18 cellular contexts compared by ENCODE assay signal in genomic region chr3:39849992-39850706, GRCh38. TPM values are rescaled to one million over a fixed set of nuclear protein-coding genes. Genes with fewer than 3 reads are reported as not detected.
DNase-seq lines count a peak whose midpoint lies in the region; ATAC-seq, FAIRE-seq and TF ChIP-seq lines count a peak whose summit lies in the region.
"Had no signal": no experiment of that assay in that cellular context is flagged by ENCODE, and none has a peak within 500 bp of the region (broad histone marks: within the 10 kb centered on the region; RNA-seq: fewer than 3 reads in every experiment).

No MANE protein-coding gene starts in this region.

- no peak for FAIRE-seq in D721Med (lab: Jason Lieb, UNC)

- H3F3A ChIP-seq in Loucy (ENCODE audit: low read depth), result no peaks in the 10 kb centered on the region

- H3K4me3 ChIP-seq in Loucy (ENCODE audit: low read length, poor library complexity, severe bottlenecking), result no peak overlapping the region
- H3K4me3 ChIP-seq in Peyer's patch, result no peak overlapping the region
- H3K4me3 ChIP-seq: gastrocnemius medialis, skin epidermis had no signal

- H3K9me3 ChIP-seq in Loucy (ENCODE audit: insufficient read depth, low read depth, low read length) (no peaks in the 10 kb centered on the region), Peyer's patch (no peaks in the 10 kb centered on the region)
- H3K9me3 ChIP-seq: gastrocnemius medialis had no signal

- H3K9ac ChIP-seq in Loucy (ENCODE audit: low read depth, low read length, poor library complexity, severe bottlenecking), result no peak overlapping the region

- TF ChIP-seq POLR2A in Peyer's patch (IDR thresholded peaks at IDR 0.05), result no peak

- no peak for TF ChIP-seq CTCF in Loucy (conservative IDR thresholded peaks at IDR 0.05; ENCODE audit: low read length)
- no peak for TF ChIP-seq CTCF in D721Med (IDR thresholded peaks at IDR 0.05; ENCODE audit: insufficient read depth, missing control alignments)
- TF ChIP-seq CTCF in Peyer's patch (IDR thresholded peaks at IDR 0.05), result no peak

- no peaks in the 10 kb centered on the region for H3K79me2 ChIP-seq in Loucy (ENCODE audit: insufficient read depth, low read length)

- H3K9me2 ChIP-seq in Loucy (replicated peaks; ENCODE audit: low read depth, low read length), result no peaks in the 10 kb centered on the region

- peak overlapping the region in 1 of 4 donors; percentile 17 for H3K27ac ChIP-seq in Peyer's patch
- H3K27ac ChIP-seq: gastrocnemius medialis, skin epidermis had no signal

- no peaks in the 10 kb centered on the region for H4K20me1 ChIP-seq in Loucy (ENCODE audit: insufficient read depth, low read length, poor library complexity, severe bottlenecking)

- DNase-seq in NCI-H69 (lab: John Stamatoyannopoulos, UW), result peak; percentile 87
- no peak for DNase-seq in left lobe of liver (ENCODE audit: low spot score)
- no peak for DNase-seq in D721Med (ENCODE audit: insufficient read length, low spot score)
- no peak for DNase-seq in activated CD8-positive, alpha-beta memory T cell treated with anti-CD3 and anti-CD28 coated beads, Interleukin-2, amount 50 U/mL, for 4 hours
- no peak for DNase-seq in Peyer's patch
- DNase-seq: activated CD4-positive, alpha-beta memory T cell treated with anti-CD3 and anti-CD28 coated beads for 36 hours; activated gamma-delta T cell treated with Interleukin-2 at 50 U/mL for 16 hours; CD4-positive, alpha-beta memory T cell; effector memory CD8-positive, alpha-beta T cell; gastrocnemius medialis; H7; IMR-90; natural killer cell; T-cell had no signal

- no peaks in the 10 kb centered on the region for H3K36me3 ChIP-seq in Loucy (ENCODE audit: insufficient read depth, low read length)
- H3K36me3 ChIP-seq in Peyer's patch, result no peaks in the 10 kb centered on the region
- H3K36me3 ChIP-seq: gastrocnemius medialis had no signal

- ATAC-seq in GM18861 (IDR thresholded peaks at IDR 0.05; ENCODE audit: unreplicated experiment) (peak; percentile 86), left lobe of liver (peak; percentile 42), GM21786 (IDR thresholded peaks at IDR 0.05; ENCODE audit: unreplicated experiment) (no peak)
- ATAC-seq: effector memory CD8-positive, alpha-beta T cell; gastrocnemius medialis; natural killer cell; T-cell had no signal

- H3K4me1 ChIP-seq in Loucy (ENCODE audit: insufficient read depth, low read length, poor library complexity, severe bottlenecking) (no peaks in the 10 kb centered on the region), Peyer's patch (no peaks in the 10 kb centered on the region)
- H3K4me1 ChIP-seq: gastrocnemius medialis had no signal

- no peaks in the 10 kb centered on the region for H3K27me3 ChIP-seq in Loucy (ENCODE audit: insufficient read depth, low read length, poor library complexity, severe bottlenecking)
- no peaks in the 10 kb centered on the region for H3K27me3 ChIP-seq in Peyer's patch
- H3K27me3 ChIP-seq: gastrocnemius medialis had no signal

- peak overlapping the region; percentile 70 for H2AFZ ChIP-seq in Loucy (ENCODE audit: low read length)

- no peak overlapping the region for H3K4me2 ChIP-seq in Loucy (ENCODE audit: low read depth, low read length, poor library complexity, severe bottlenecking)

RNA-seq across cellular contexts. Expression of gene MYRIP, which starts 40.7 kb away (rescaled TPM):
- total RNA-seq in left lobe of liver (12.7 TPM), Peyer's patch (10 to 100 TPM in 1 of 4 donors, 1 to 10 TPM in 3; 6.0 to 12.4 (median 8.3) TPM)
- total RNA-seq: activated CD4-positive, alpha-beta memory T cell treated with anti-CD3 and anti-CD28 coated beads for 36 hours; CD4-positive, alpha-beta memory T cell; IMR-90; natural killer cell; T-cell had no signal
